In genomic region chr12:1993341-1993740, GRCh38 we compare ENCODE assay signal across 1 cellular context.
TF ChIP-seq lines count a peak whose summit lies in the region.

No MANE protein-coding gene starts in this region.

TF ChIP-seq in SK-N-SH, 30 proteins besides CTCF, POLR2A, EP300 and RAD21 (continued from another document):
- TF ChIP-seq USF1 (IDR thresholded peaks at IDR 0.05; ENCODE audit: borderline replicate concordance, low read depth) (no peak), POLR2AphosphoS5 (IDR thresholded peaks at IDR 0.05; ENCODE audit: low read depth, low read length) (no peak), EZH2phosphoT487 (IDR thresholded peaks at IDR 0.05; ENCODE audit: borderline replicate concordance, low read depth) (no peak), NFIC (IDR thresholded peaks at IDR 0.05; ENCODE audit: borderline replicate concordance) (no peak), RFX5 (IDR thresholded peaks at IDR 0.05; ENCODE audit: low read length) (no peak)
